10 cellular contexts compared by ENCODE assay signal in the genomic region with DNA sequence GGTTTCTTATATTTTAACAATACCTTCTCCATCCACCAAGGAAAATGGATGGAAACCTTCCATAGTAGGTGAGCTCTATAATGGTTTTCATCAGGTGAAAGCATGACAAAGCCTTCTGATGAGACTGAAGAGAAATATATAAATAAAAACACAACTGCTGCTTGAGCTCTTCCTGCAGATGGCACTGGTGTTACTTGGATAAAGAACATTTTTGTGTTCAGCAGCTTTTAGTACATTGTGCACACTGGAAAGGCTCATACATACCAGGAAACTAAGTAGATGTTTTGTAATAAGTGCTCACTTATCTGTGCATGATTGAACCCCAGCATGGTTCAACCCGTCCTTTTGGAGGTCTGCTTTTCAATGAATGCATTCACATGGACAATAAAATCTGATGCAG.
DNase-seq lines count a peak whose midpoint lies in the region; ATAC-seq and TF ChIP-seq lines count a peak whose summit lies in the region.
"Had no signal": no experiment of that assay in that cellular context is flagged by ENCODE, and none has a peak within 500 bp of the region (broad histone marks: within the 10 kb centered on the region; RNA-seq: fewer than 3 reads in every experiment).

No MANE protein-coding gene starts in this region.

- H3K36me3 ChIP-seq in spleen, result no peaks in the 10 kb centered on the region

- no peaks in the 10 kb centered on the region for H3K27me3 Mint-ChIP-seq in neural crest cell (ENCODE audit: low read depth)

- 50 to 82% (median 57%) methylated on average over 1 of the region's 1 CpG for WGBS in spleen, 5 donors

- H3K9me3 ChIP-seq in spleen, result peaks cover 0 to 8% (median 0%) of the 10 kb centered on the region in 8 donors

- H3K27me3 ChIP-seq in dorsolateral prefrontal cortex (peaks cover 0 to 4% (median 0%) of the 10 kb centered on the region in 45 donors), spleen (replicated peaks in 1 of 7) (no peaks in the 10 kb centered on the region)

- no peaks in the 10 kb centered on the region for H3K9me3 Mint-ChIP-seq in neural crest cell

- no peak overlapping the region for H3K27ac Mint-ChIP-seq in neural crest cell (ENCODE audit: unreplicated experiment)

- H3K4me3 ChIP-seq in dorsolateral prefrontal cortex (no peak overlapping the region), spleen (no peak overlapping the region)

- intact Hi-C loops in dorsolateral prefrontal cortex (cut with DNase I) (no loop called here), spleen (cut with DNase I; ENCODE audit: low total_unique reads) (no loop called here)

- TF ChIP-seq CTCF in dorsolateral prefrontal cortex (IDR thresholded peaks at IDR 0.05 in 54 of 56, conservative IDR thresholded peaks at IDR 0.05 in 2 of 56; ENCODE audit: low read depth in 1 of 56, partially characterized antibody in 56 of 56), result peak in 46 of 56 donors; percentile 17 to 66 (median 40)
- TF ChIP-seq CTCF in neural crest cell (conservative IDR thresholded peaks at IDR 0.05), result peak; percentile 73
- no peak for TF ChIP-seq CTCF in spleen (IDR thresholded peaks at IDR 0.05 in 8 of 11, conservative IDR thresholded peaks at IDR 0.05 in 3 of 11)

- ATAC-seq in HG03175 (IDR thresholded peaks at IDR 0.05; ENCODE audit: unreplicated experiment), result no peak

- H3K27ac ChIP-seq in dorsolateral prefrontal cortex (no peak overlapping the region), spleen (no peak overlapping the region)
- H3K27ac ChIP-seq: HL-60 had no signal

- H3K36me3 Mint-ChIP-seq in neural crest cell (ENCODE audit: low read depth), result no peaks in the 10 kb centered on the region

- H3K4me1 Mint-ChIP-seq in neural crest cell, result no peaks in the 10 kb centered on the region

- H3K4me1 ChIP-seq in spleen, result no peaks in the 10 kb centered on the region

- DNase-seq in EL, result peak; percentile 14
- DNase-seq in NCI-H460 (ENCODE audit: extremely low read depth, low read depth), result peak; percentile 1
- no peak for DNase-seq in dorsolateral prefrontal cortex
- DNase-seq in neural crest cell (ENCODE audit: low read depth, low spot score), result no peak
- no peak for DNase-seq in GF-D8 (lab: John Stamatoyannopoulos, UW)
- DNase-seq in spleen, result no peak
- no peak for DNase-seq in effector CD8-positive, alpha-beta T cell (lab: John Stamatoyannopoulos, UW)
- DNase-seq: Right ventricle myocardium superior had no signal

- no peak for TF ChIP-seq POLR2A in spleen (IDR thresholded peaks at IDR 0.05)

- H3K4me3 Mint-ChIP-seq in neural crest cell, result no peak overlapping the region

Comparison
In these comparisons a context has a peak if more than half of its experiments do, and no peak if none do; other contexts are left out.
1. DNase-seq: peak in EL (single experiment) and NCI-H460 (single experiment); none in dorsolateral prefrontal cortex (0 of 10), neural crest cell (single experiment), GF-D8 (single experiment), spleen (single experiment) and effector CD8-positive, alpha-beta T cell (single experiment).
2. CTCF ChIP-seq: peak in dorsolateral prefrontal cortex (46 of 56) and neural crest cell (single experiment); none in spleen (0 of 11).